In the genomic region with DNA sequence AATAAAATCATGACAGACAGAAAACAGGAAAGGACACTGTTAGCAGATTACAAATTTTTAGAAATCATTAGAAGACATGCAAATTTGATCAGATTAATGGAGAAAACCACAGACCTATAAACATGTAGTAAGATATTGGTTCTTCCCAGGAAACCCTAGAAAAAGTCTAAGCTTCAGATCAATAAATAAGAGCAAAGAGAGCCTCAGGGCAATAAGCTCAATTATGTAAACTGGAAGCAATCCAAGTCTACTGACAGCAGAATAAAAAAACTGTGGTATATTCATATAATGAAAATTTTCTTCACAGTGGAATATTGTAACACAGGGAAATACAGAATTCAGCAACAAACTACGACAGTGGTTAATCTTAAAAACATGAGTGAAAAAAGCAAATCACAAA, we compare ENCODE assay signal across 12 cellular contexts.
"Had no signal": no experiment of that assay in that cellular context is flagged by ENCODE, and none has a peak within 500 bp of the region (broad histone marks: within the 10 kb centered on the region; RNA-seq: fewer than 3 reads in every experiment).

No MANE protein-coding gene starts in this region.

- H3K4me3 ChIP-seq: lower lobe of right lung, right atrium auricular region had no signal

- DNase-seq: activated CD4-positive, alpha-beta T cell treated with anti-CD3 and anti-CD28 coated beads, Interleukin-2, amount 50 U/mL, for 1 hour; activated naive CD4-positive, alpha-beta T cell treated with anti-CD3 and anti-CD28 coated beads for 36 hours; activated naive CD8-positive, alpha-beta T cell treated with anti-CD3 and anti-CD28 coated beads, Interleukin-2, amount 50 U/mL, for 24 hours; activated T-cell treated with anti-CD3 and anti-CD28 coated beads for 4 hours; effector memory CD4-positive, alpha-beta T cell; foreskin keratinocyte; head of caudate nucleus; immature natural killer cell; left cardiac atrium; lower lobe of right lung; stimulated activated CD4-positive, alpha-beta T cell treated with anti-CD3 and anti-CD28 coated beads, Interleukin-2, amount 100 ng/mL, for 48 hours had no signal

- H3K27ac ChIP-seq: foreskin keratinocyte, lower lobe of right lung, right atrium auricular region had no signal

- H3K9me3 ChIP-seq: lower lobe of right lung, right atrium auricular region had no signal
